ENCODE assay signal across 16 cellular contexts in genomic region chr10:6146921-6147320, GRCh38. TPM values are rescaled to one million over a fixed set of nuclear protein-coding genes. Genes with fewer than 3 reads are reported as not detected.
DNase-seq lines count a peak whose midpoint lies in the region; ATAC-seq and TF ChIP-seq lines count a peak whose summit lies in the region.
"Had no signal": no experiment of that assay in that cellular context is flagged by ENCODE, and none has a peak within 500 bp of the region (broad histone marks: within the 10 kb centered on the region; RNA-seq: fewer than 3 reads in every experiment).

No MANE protein-coding gene starts in this region.

- no peaks in the 10 kb centered on the region for H3K9me3 Mint-ChIP-seq in CD8-positive, alpha-beta T cell
- H3K9me3 Mint-ChIP-seq in activated naive CD8-positive, alpha-beta T cell treated with anti-CD3 and anti-CD28 coated beads, Interleukin-2, amount 10 ng/mL, durations not matched to agents 7 days and 5 days: no peaks in the 10 kb centered on the region
- no peaks in the 10 kb centered on the region for H3K9me3 Mint-ChIP-seq in naive thymus-derived CD8-positive, alpha-beta T cell

- H3K27ac ChIP-seq in BLaER1 treated with 17β-estradiol and CSF1 and Interleukin-3, amounts not matched to agents 10 nM and 100 nM: peak overlapping the region in 5 of 11 experiments; percentile 69 to 97 (median 81); a peak in 8 of 22 replicates
- H3K27ac ChIP-seq in CD8-positive, alpha-beta T cell (ENCODE audit: low read depth, low read length): no peak overlapping the region
- H3K27ac ChIP-seq: C4-2B had no signal

- peaks cover 59% of the 10 kb centered on the region for H3K4me1 Mint-ChIP-seq in CD8-positive, alpha-beta T cell (ENCODE audit: low read depth)
- peaks cover 60% of the 10 kb centered on the region for H3K4me1 Mint-ChIP-seq in activated naive CD8-positive, alpha-beta T cell treated with anti-CD3 and anti-CD28 coated beads, Interleukin-2, amount 10 ng/mL, durations not matched to agents 7 days and 5 days
- peaks cover 38 to 66% (median 63%) of the 10 kb centered on the region in 4 donors for H3K4me1 Mint-ChIP-seq in naive thymus-derived CD8-positive, alpha-beta T cell

- CTCF ChIA-PET in CD8-positive, alpha-beta T cell (lab: Charles Lee): interaction anchor here (1.0 to 6.3 kb wide), 4 partner anchors 26 to 60 kb away, joined by 3 to 46 read pairs (median 6); partner anchors contain the start of gene PFKFB3

- peaks cover 0 to 19% (median 7%) of the 10 kb centered on the region in 11 experiments; a peak in 6 of 22 replicates for H3K36me3 ChIP-seq in BLaER1 treated with 17β-estradiol and CSF1 and Interleukin-3, amounts not matched to agents 10 nM and 100 nM
- no peaks in the 10 kb centered on the region for H3K36me3 ChIP-seq in CD8-positive, alpha-beta T cell (ENCODE audit: insufficient read depth, low read length)

- H3K9me3 ChIP-seq in BLaER1 treated with 17β-estradiol and CSF1 and Interleukin-3, amounts not matched to agents 10 nM and 100 nM (replicated peaks in 1 of 11): no peaks in the 10 kb centered on the region
- H3K9me3 ChIP-seq in CD8-positive, alpha-beta T cell (ENCODE audit: low read length): no peaks in the 10 kb centered on the region
- H3K9me3 ChIP-seq: MG63 had no signal

- peak overlapping the region in 1 of 10 experiments; percentile 90; a peak in 1 of 20 replicates for H3K4me3 ChIP-seq in BLaER1 treated with 17β-estradiol and CSF1 and Interleukin-3, amounts not matched to agents 10 nM and 100 nM
- no peak overlapping the region for H3K4me3 ChIP-seq in CD8-positive, alpha-beta T cell (ENCODE audit: low read depth, low read length)
- H3K4me3 ChIP-seq: MG63 had no signal

- H3K4me2 ChIP-seq in BLaER1 treated with 17β-estradiol and CSF1 and Interleukin-3, amounts not matched to agents 10 nM and 100 nM: peak overlapping the region; percentile 91 to 100 (median 98)

- intact Hi-C loops in CD8-positive, alpha-beta T cell (cut with DNase I, micrococcal nuclease): no loop called here

- no peaks in the 10 kb centered on the region for H3K27me3 ChIP-seq in BLaER1 treated with 17β-estradiol and CSF1 and Interleukin-3, amounts not matched to agents 10 nM and 100 nM
- H3K27me3 ChIP-seq in CD8-positive, alpha-beta T cell (ENCODE audit: insufficient read depth, low read length): no peaks in the 10 kb centered on the region
- H3K27me3 ChIP-seq: MG63 had no signal

- POLR2A ChIA-PET in CD8-positive, alpha-beta T cell (lab: Charles Lee): interaction anchor here (1.2 kb wide), 1 partner anchor 17 kb away, joined by 6 read pairs; no protein-coding TSS in a partner anchor
- POLR2A ChIA-PET in activated naive CD8-positive, alpha-beta T cell treated with anti-CD3 and anti-CD28 coated beads, Interleukin-2, amount 10 ng/mL, durations not matched to agents 7 days and 5 days (lab: Charles Lee): interaction anchor here (1.2 to 4.8 kb wide), 3 partner anchors 11 to 18 kb away, joined by 3 to 22 read pairs (median 21); no protein-coding TSS in a partner anchor
- POLR2A ChIA-PET in naive thymus-derived CD8-positive, alpha-beta T cell (lab: Charles Lee): interaction anchor here (1.8 to 7.6 kb wide), 3 partner anchors 16 to 55 kb away, joined by 7 to 31 read pairs (median 11); partner anchors contain the start of gene PFKFB3

- H4K20me1 ChIP-seq in BLaER1 treated with 17β-estradiol and CSF1 and Interleukin-3, amounts not matched to agents 10 nM and 100 nM: peaks cover 30 to 59% (median 51%) of the 10 kb centered on the region in 11 experiments

- H3K9ac ChIP-seq in BLaER1 treated with 17β-estradiol and CSF1 and Interleukin-3, amounts not matched to agents 10 nM and 100 nM: peak overlapping the region in 4 of 11 experiments; percentile 73 to 94 (median 92); a peak in 7 of 22 replicates

- peak overlapping the region; percentile 78 for H3K4me3 Mint-ChIP-seq in CD8-positive, alpha-beta T cell
- H3K4me3 Mint-ChIP-seq in activated naive CD8-positive, alpha-beta T cell treated with anti-CD3 and anti-CD28 coated beads, Interleukin-2, amount 10 ng/mL, durations not matched to agents 7 days and 5 days: peak overlapping the region; percentile 84
- peak overlapping the region in 9 of 10 donors; percentile 70 to 91 (median 78) for H3K4me3 Mint-ChIP-seq in naive thymus-derived CD8-positive, alpha-beta T cell

- H3K27me3 Mint-ChIP-seq in CD8-positive, alpha-beta T cell (ENCODE audit: low read depth): no peaks in the 10 kb centered on the region
- H3K27me3 Mint-ChIP-seq in activated naive CD8-positive, alpha-beta T cell treated with anti-CD3 and anti-CD28 coated beads, Interleukin-2, amount 10 ng/mL, durations not matched to agents 7 days and 5 days: no peaks in the 10 kb centered on the region
- H3K27me3 Mint-ChIP-seq in naive thymus-derived CD8-positive, alpha-beta T cell: no peaks in the 10 kb centered on the region

- no peak for ATAC-seq in CD8-positive, alpha-beta T cell
- no peak for ATAC-seq in activated naive CD8-positive, alpha-beta T cell treated with anti-CD3 and anti-CD28 coated beads, Interleukin-2, amount 10 ng/mL, durations not matched to agents 7 days and 5 days (ENCODE audit: low read depth)
- ATAC-seq in naive thymus-derived CD8-positive, alpha-beta T cell: no peak

- peaks cover 1% of the 10 kb centered on the region for H3K36me3 Mint-ChIP-seq in CD8-positive, alpha-beta T cell
- peaks cover 14% of the 10 kb centered on the region for H3K36me3 Mint-ChIP-seq in activated naive CD8-positive, alpha-beta T cell treated with anti-CD3 and anti-CD28 coated beads, Interleukin-2, amount 10 ng/mL, durations not matched to agents 7 days and 5 days
- H3K36me3 Mint-ChIP-seq in naive thymus-derived CD8-positive, alpha-beta T cell: no peaks in the 10 kb centered on the region

- DNase-seq in CD8-positive, alpha-beta T cell: no peak
- no peak for DNase-seq in activated naive CD8-positive, alpha-beta T cell treated with anti-CD3 and anti-CD28 coated beads, Interleukin-2, amount 10 ng/mL, durations not matched to agents 7 days and 5 days
- DNase-seq in naive thymus-derived CD8-positive, alpha-beta T cell: no peak
- no peak for DNase-seq in kidney glomerular epithelial cell (lab: John Stamatoyannopoulos, UW)
- DNase-seq in NCI-H1930 (lab: John Stamatoyannopoulos, UW): no peak
- no peak for DNase-seq in putamen (ENCODE audit: low spot score)
- DNase-seq in MV-4-11 (lab: John Stamatoyannopoulos, UW): no peak
- DNase-seq: activated CD4-positive, alpha-beta T cell treated with anti-CD3 and anti-CD28 coated beads, Interleukin-2, amount 50 U/mL, for 4 hours; cerebellar nuclear complex; EL; MG63; NCI-H2029 treated with DMSO at 0.1 percent for 48 hours; NCI-H69; stimulated activated CD4-positive, alpha-beta T cell treated with anti-CD3 and anti-CD28 coated beads, Interleukin-4, amount 100 ng/mL, for 4 hours had no signal

- peaks cover 81 to 93% (median 88%) of the 10 kb centered on the region in 10 experiments for H3K4me1 ChIP-seq in BLaER1 treated with 17β-estradiol and CSF1 and Interleukin-3, amounts not matched to agents 10 nM and 100 nM
- H3K4me1 ChIP-seq in CD8-positive, alpha-beta T cell (ENCODE audit: insufficient read depth, low read length): peaks cover 50% of the 10 kb centered on the region

- TF ChIP-seq CTCF in CD8-positive, alpha-beta T cell (IDR thresholded peaks at IDR 0.05): no peak

- H3K27ac Mint-ChIP-seq in CD8-positive, alpha-beta T cell: peak overlapping the region; percentile 52
- H3K27ac Mint-ChIP-seq in activated naive CD8-positive, alpha-beta T cell treated with anti-CD3 and anti-CD28 coated beads, Interleukin-2, amount 10 ng/mL, durations not matched to agents 7 days and 5 days: no peak overlapping the region
- peak overlapping the region in 7 of 10 donors; percentile 19 to 87 (median 59) for H3K27ac Mint-ChIP-seq in naive thymus-derived CD8-positive, alpha-beta T cell

RNA-seq across cellular contexts. Expression of gene PFKFB3, which starts 55.8 kb away (rescaled TPM):
- total RNA-seq in CD8-positive, alpha-beta T cell: 100 to 1,000 TPM; 221 to 233 TPM
- 10 to 100 TPM; 75.1 to 77.2 TPM for total RNA-seq in activated naive CD8-positive, alpha-beta T cell treated with anti-CD3 and anti-CD28 coated beads, Interleukin-2, amount 10 ng/mL, durations not matched to agents 7 days and 5 days
- total RNA-seq in naive thymus-derived CD8-positive, alpha-beta T cell: 10 to 100 TPM; 75.0 to 79.4 TPM
- polyA plus RNA-seq in naive thymus-derived CD8-positive, alpha-beta T cell: 1 to 10 TPM; 1.6 to 7.1 (median 4.8) TPM

RNA-seq across cellular contexts. Expression of gene RBM17, which starts 58.1 kb away (rescaled TPM):
- total RNA-seq in CD8-positive, alpha-beta T cell: 100 to 1,000 TPM; 151 to 160 TPM
- 100 to 1,000 TPM; 185 to 200 TPM for total RNA-seq in activated naive CD8-positive, alpha-beta T cell treated with anti-CD3 and anti-CD28 coated beads, Interleukin-2, amount 10 ng/mL, durations not matched to agents 7 days and 5 days
- total RNA-seq in naive thymus-derived CD8-positive, alpha-beta T cell: 100 to 1,000 TPM; 129 to 130 TPM
- 10 to 100 TPM; 57.4 to 84.9 (median 61.3) TPM for polyA plus RNA-seq in naive thymus-derived CD8-positive, alpha-beta T cell
